Comparison of ENCODE assay signal across 10 cellular contexts in the genomic region with DNA sequence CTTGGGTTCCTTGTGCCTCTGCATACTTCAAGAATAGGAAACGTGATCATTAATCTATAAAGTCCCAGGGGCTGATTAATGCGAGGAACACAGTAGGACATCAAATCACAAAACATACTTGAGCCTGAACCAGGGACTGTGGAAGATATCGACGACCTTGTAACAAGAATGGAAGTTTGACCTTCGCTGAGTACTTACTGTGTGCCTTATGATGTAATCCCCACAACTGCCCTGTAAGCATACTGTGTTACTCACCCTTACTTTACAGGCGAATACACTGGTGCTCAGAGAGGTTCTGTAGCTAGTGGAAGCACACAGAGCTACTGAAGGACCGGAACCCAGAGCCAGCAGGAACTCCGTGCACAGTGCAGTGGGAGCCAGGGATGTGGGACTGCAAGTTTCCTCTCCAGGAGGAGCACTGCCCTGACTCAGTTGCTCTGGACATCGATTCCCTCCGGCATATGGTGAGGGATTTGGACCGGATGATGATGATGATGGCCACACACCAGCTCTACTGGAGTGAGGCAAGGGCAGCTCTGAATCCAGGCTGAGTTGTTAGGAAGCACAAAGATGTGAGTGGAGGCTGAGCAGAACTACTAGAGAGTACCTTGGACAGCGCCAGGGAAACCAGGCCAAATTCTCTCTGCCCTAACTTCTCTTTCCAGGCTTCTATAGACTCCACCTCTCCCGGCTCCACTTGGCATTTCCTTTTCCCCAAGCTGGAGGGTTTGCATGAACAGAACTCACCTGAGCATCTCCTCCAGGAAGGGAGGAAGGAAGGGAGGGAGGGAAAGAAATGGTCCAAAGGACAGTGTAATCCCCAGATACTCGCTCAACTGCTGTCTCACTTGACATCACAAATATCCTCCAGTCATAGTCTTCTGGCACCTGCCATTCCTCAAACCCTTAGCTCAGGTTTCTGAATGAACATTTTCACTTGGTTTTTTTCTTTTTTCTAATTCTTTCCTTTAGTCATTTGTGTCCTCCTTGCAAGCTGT. TPM values are rescaled to one million over a fixed set of nuclear protein-coding genes. Genes with fewer than 3 reads are reported as not detected.
DNase-seq lines count a peak whose midpoint lies in the region; ATAC-seq, FAIRE-seq and TF ChIP-seq lines count a peak whose summit lies in the region.
"Had no signal": no experiment of that assay in that cellular context is flagged by ENCODE, and none has a peak within 500 bp of the region (broad histone marks: within the 10 kb centered on the region; RNA-seq: fewer than 3 reads in every experiment).

No MANE protein-coding gene starts in this region.

- H3K4me1 ChIP-seq in endothelial cell of umbilical vein (ENCODE audit: control insufficient read depth, extremely low read depth, insufficient read depth, low read length) (peaks cover 12% of the 10 kb centered on the region), osteoblast (ENCODE audit: insufficient read depth, low read length) (no peaks in the 10 kb centered on the region)

- peaks cover 66% of the 10 kb centered on the region for H3K27me3 Mint-ChIP-seq in stimulated activated naive CD8-positive, alpha-beta T cell treated with anti-CD3 and anti-CD28 coated beads, Interleukin-15, amount 100 ng/mL, for 72 hours

- H3K9me1 ChIP-seq in endothelial cell of umbilical vein (replicated peaks; ENCODE audit: control insufficient read depth, extremely low read depth, insufficient read depth, low read length) = no peaks in the 10 kb centered on the region

- H3K27me3 ChIP-seq in endothelial cell of umbilical vein (ENCODE audit: control insufficient read depth in 2 of 2, insufficient read depth in 2 of 2, low read length in 2 of 2) (peaks cover 12 to 15% of the 10 kb centered on the region in 2 experiments), osteoblast (ENCODE audit: insufficient read depth, low read length) (peaks cover 63% of the 10 kb centered on the region)

- dilution Hi-C loops in endothelial cell of umbilical vein (cut with MboI; ENCODE audit: extremely low pct_ligation_motif_present, low sequenced_read_pairs) = no loop called here

- CTCF ChIA-PET in endothelial cell of umbilical vein (lab: Charles Lee) = interaction anchor here (0.8 to 1.2 kb wide), 6 partner anchors 65 to 394 kb away, joined by 3 to 4 read pairs (median 4); no protein-coding TSS in a partner anchor

- H3K9ac ChIP-seq in endothelial cell of umbilical vein (replicated peaks; ENCODE audit: extremely low read depth, insufficient read depth, low read length) = no peak overlapping the region

- TF ChIP-seq CTCF in endothelial cell of umbilical vein (IDR thresholded peaks at IDR 0.05; ENCODE audit: extremely low read depth in 1 of 2, insufficient read depth in 1 of 2, low read depth in 1 of 2, low read length in 2 of 2) (no peak), osteoblast (IDR thresholded peaks at IDR 0.05; ENCODE audit: extremely low read depth, low read depth, low read length) (no peak)

- H2AFZ ChIP-seq in endothelial cell of umbilical vein (ENCODE audit: low read depth, low read length) (no peak overlapping the region), osteoblast (ENCODE audit: low read length) (no peak overlapping the region)

- no peaks in the 10 kb centered on the region for H3K4me1 Mint-ChIP-seq in stimulated activated naive CD8-positive, alpha-beta T cell treated with anti-CD3 and anti-CD28 coated beads, Interleukin-15, amount 100 ng/mL, for 72 hours

- H3K4me3 ChIP-seq in endothelial cell of umbilical vein (replicated peaks in 1 of 3; ENCODE audit: insufficient read depth in 1 of 3, low read depth in 1 of 3, low read length in 3 of 3) (no peak overlapping the region), osteoblast (ENCODE audit: insufficient read depth, low read length) (no peak overlapping the region)

- no peak for TF ChIP-seq POLR2A in endothelial cell of umbilical vein (IDR thresholded peaks at IDR 0.05; ENCODE audit: low read depth, low read length)

- H3K36me3 ChIP-seq in endothelial cell of umbilical vein (ENCODE audit: control insufficient read depth in 2 of 2, extremely low read depth in 1 of 2, insufficient read depth in 2 of 2, low read length in 2 of 2) (no peaks in the 10 kb centered on the region), osteoblast (ENCODE audit: insufficient read depth, low read length) (no peaks in the 10 kb centered on the region)

- DNase-seq in DMS53 (lab: John Stamatoyannopoulos, UW) (peak; percentile 34), DMS53 treated with DMSO at 0.1 percent for 48 hours (lab: John Stamatoyannopoulos, UW; ENCODE audit: unreplicated experiment) (no peak), RKO (ENCODE audit: low spot score) (peak; percentile 44), endothelial cell of umbilical vein (ENCODE audit: low read depth, low spot score) (peak; percentile 34), osteoblast (ENCODE audit: insufficient read length, low spot score, missing footprints) (peak; percentile 91), substantia nigra (lab: John Stamatoyannopoulos, UW) (no peak), pons (ENCODE audit: low spot score) (no peak)
- no peak for DNase-seq in stimulated activated naive CD8-positive, alpha-beta T cell treated with anti-CD3 and anti-CD28 coated beads, Interleukin-15, amount 100 ng/mL, for 72 hours
- DNase-seq: stimulated activated naive CD4-positive, alpha-beta T cell treated with Interleukin-2 at 50 U/mL for 16 hours had no signal

- no peak overlapping the region for H3K27ac ChIP-seq in endothelial cell of umbilical vein (ENCODE audit: insufficient read depth, low read depth, low read length)
- H3K27ac ChIP-seq in osteoblast (ENCODE audit: low read depth, low read length) = no peak overlapping the region
- H3K27ac ChIP-seq in substantia nigra (ENCODE audit: low read depth, low read length, poor library complexity, severe bottlenecking) = no peak overlapping the region

- POLR2A ChIA-PET in endothelial cell of umbilical vein (lab: Charles Lee) = no interaction called here

- H3K9me3 ChIP-seq in endothelial cell of umbilical vein (replicated peaks; ENCODE audit: control insufficient read depth, insufficient read depth, low read length) = no peaks in the 10 kb centered on the region
- no peaks in the 10 kb centered on the region for H3K9me3 ChIP-seq in osteoblast (ENCODE audit: low read depth, low read length)

- no peak overlapping the region for H3K27ac Mint-ChIP-seq in stimulated activated naive CD8-positive, alpha-beta T cell treated with anti-CD3 and anti-CD28 coated beads, Interleukin-15, amount 100 ng/mL, for 72 hours

- H4K20me1 ChIP-seq in endothelial cell of umbilical vein (replicated peaks; ENCODE audit: control insufficient read depth, extremely low read depth, insufficient read depth, low read length) (no peaks in the 10 kb centered on the region), osteoblast (ENCODE audit: insufficient read depth, low read length) (no peaks in the 10 kb centered on the region)

- peak; percentile 87 for FAIRE-seq in endothelial cell of umbilical vein (lab: Jason Lieb, UNC)
- FAIRE-seq: A204.1 had no signal

- H3K4me2 ChIP-seq in endothelial cell of umbilical vein (ENCODE audit: insufficient read depth, low read length) = no peak overlapping the region
- H3K4me2 ChIP-seq in osteoblast (ENCODE audit: insufficient read depth, low read length) = no peak overlapping the region

- no TSS peak for BruUV-seq in endothelial cell of umbilical vein (replicated peaks; lab: Mats Ljungman, UMichigan)

- ATAC-seq in stimulated activated naive CD8-positive, alpha-beta T cell treated with anti-CD3 and anti-CD28 coated beads, Interleukin-15, amount 100 ng/mL, for 72 hours = no peak

- intact Hi-C loops in endothelial cell of umbilical vein (cut with micrococcal nuclease) = loop anchor here (5.0 kb wide), 1 partner anchor 98 kb away; no protein-coding TSS in a partner anchor

- H3K79me2 ChIP-seq in endothelial cell of umbilical vein (ENCODE audit: control insufficient read depth, insufficient read depth, low read length) (peaks cover 11% of the 10 kb centered on the region), osteoblast (ENCODE audit: insufficient read depth, low read length) (no peaks in the 10 kb centered on the region)

- H3K9me3 Mint-ChIP-seq in stimulated activated naive CD8-positive, alpha-beta T cell treated with anti-CD3 and anti-CD28 coated beads, Interleukin-15, amount 100 ng/mL, for 72 hours = no peaks in the 10 kb centered on the region

- peak overlapping the region in 1 of 2 donors; percentile 41 for H3K4me3 Mint-ChIP-seq in stimulated activated naive CD8-positive, alpha-beta T cell treated with anti-CD3 and anti-CD28 coated beads, Interleukin-15, amount 100 ng/mL, for 72 hours

TF ChIP-seq in endothelial cell of umbilical vein, 7 proteins besides CTCF, POLR2A, EP300 and RAD21:
- TF ChIP-seq JUN (IDR thresholded peaks at IDR 0.05; ENCODE audit: borderline replicate concordance, insufficient read depth, insufficient read length, low read depth) (no peak), POLR2AphosphoS5 (IDR thresholded peaks at IDR 0.05; ENCODE audit: insufficient read depth, low read depth, low read length) (no peak), EZH2 (IDR thresholded peaks at IDR 0.05; ENCODE audit: borderline replicate concordance, low read depth, low read length, severe bottlenecking) (no peak), FOS (IDR thresholded peaks at IDR 0.05; ENCODE audit: borderline replicate concordance, insufficient read depth, low read length) (no peak), GATA2 (IDR thresholded peaks at IDR 0.05; ENCODE audit: insufficient read depth, insufficient read length, low read depth, low read length) (no peak), MYC (IDR thresholded peaks at IDR 0.05; ENCODE audit: low read depth, low read length) (no peak)
- TF ChIP-seq, protein P1, sequence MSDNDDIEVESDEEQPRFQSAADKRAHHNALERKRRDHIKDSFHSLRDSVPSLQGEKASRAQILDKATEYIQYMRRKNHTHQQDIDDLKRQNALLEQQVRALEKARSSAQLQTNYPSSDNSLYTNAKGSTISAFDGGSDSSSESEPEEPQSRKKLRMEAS (IDR thresholded peaks at IDR 0.05; ENCODE audit: insufficient read depth, insufficient read length) = no peak
TF ChIP-seq in endothelial cell of umbilical vein: peak in this region for 0.

RNA-seq across cellular contexts. Expression of a gene that starts 1.5 kb away (rescaled TPM):
- total RNA-seq in endothelial cell of umbilical vein = 6.3 and 9.2 TPM in 2 replicates
- polyA plus RNA-seq in endothelial cell of umbilical vein = 0.43 and 1.1 TPM in 2 replicates
- 1.7 and 3.4 TPM in 2 replicates for polyA plus RNA-seq in endothelial cell of umbilical vein (2011; cell fraction: cytosol; rRNA removed)
- polyA plus RNA-seq in endothelial cell of umbilical vein (2011; cell fraction: nucleus; rRNA removed) = 1.9 and 2.3 TPM in 2 replicates
- 12.9 and 16.7 TPM in 2 replicates for polyA plus RNA-seq in endothelial cell of umbilical vein (2012)
- 3.6 and 4.2 TPM in 2 replicates for polyA minus RNA-seq in endothelial cell of umbilical vein
- not detected for polyA minus RNA-seq in endothelial cell of umbilical vein (2011; cell fraction: cytosol; rRNA and poly(A)+ RNA removed)
- polyA minus RNA-seq in endothelial cell of umbilical vein (2011; cell fraction: nucleus; rRNA and poly(A)+ RNA removed) = 2.5 and 3.9 TPM in 2 replicates
- under 0.01 and 0.88 TPM in 2 replicates for total RNA-seq in osteoblast

Comparison
In these comparisons a context has a peak if more than half of its experiments do, and no peak if none do; other contexts are left out.
1. DNase-seq: peak in DMS53 (single experiment), RKO (single experiment), endothelial cell of umbilical vein (single experiment) and osteoblast (single experiment); none in DMS53 treated with DMSO at 0.1 percent for 48 hours (single experiment), substantia nigra (0 of 49), pons (single experiment) and stimulated activated naive CD8-positive, alpha-beta T cell treated with anti-CD3 and anti-CD28 coated beads, Interleukin-15, amount 100 ng/mL, for 72 hours (0 of 2).